30 cellular contexts compared by ENCODE assay signal in genomic region chr4:125758438-125758837, GRCh38.
"Had no signal": no experiment of that assay in that cellular context is flagged by ENCODE, and none has a peak within 500 bp of the region (broad histone marks: within the 10 kb centered on the region; RNA-seq: fewer than 3 reads in every experiment).

No MANE protein-coding gene starts in this region.

- H3K9me3 ChIP-seq: adrenal gland, ascending aorta had no signal

- H3K27me3 ChIP-seq: adrenal gland, ascending aorta, cardiac muscle cell had no signal

- FAIRE-seq: bronchial epithelial cell had no signal

- H3K4me3 ChIP-seq: adrenal gland, ascending aorta, cardiac muscle cell had no signal

- H3K27ac ChIP-seq: adrenal gland, ascending aorta, cardiac muscle cell, VCaP had no signal

- H3K4me1 ChIP-seq: adrenal gland, ascending aorta had no signal

- DNase-seq: activated B cell treated with CpG ODN at 0.5 μM for 24 hours; activated CD4-positive, alpha-beta memory T cell treated with anti-CD3 and anti-CD28 coated beads for 36 hours; activated CD4-positive, alpha-beta T cell treated with anti-CD3 and anti-CD28 coated beads for 4 hours; activated CD4-positive, alpha-beta T cell treated with anti-CD3 and anti-CD28 coated beads, Interleukin-2, amount 10 ng/mL, durations not matched to agents 24 days and 14 days; activated CD4-positive, alpha-beta T cell treated with anti-CD3 and anti-CD28 coated beads, Interleukin-2, amount 50 U/mL, for 1 hour; activated CD4-positive, alpha-beta T cell treated with anti-CD3 and anti-CD28 coated beads, Interleukin-2, amount 50 U/mL, for 4 hours; activated CD4-positive, CD25-positive, alpha-beta regulatory T cell treated with anti-CD3 and anti-CD28 coated beads, Interleukin-2, amount 50 U/mL, for 72 hours; activated CD8-positive, alpha-beta memory T cell treated with anti-CD3 and anti-CD28 coated beads, Interleukin-2, amount 50 U/mL, for 4 hours; activated CD8-positive, alpha-beta T cell treated with anti-CD3 and anti-CD28 coated beads for 36 hours; activated effector memory CD4-positive, alpha-beta T cell treated with anti-CD3 and anti-CD28 coated beads, Interleukin-2, amount 50 U/mL, for 16 hours; activated gamma-delta T cell treated with Interleukin-2 at 50 U/mL for 16 hours; activated naive CD4-positive, alpha-beta T cell; activated naive CD4-positive, alpha-beta T cell treated with anti-CD3 and anti-CD28 coated beads for 36 hours; activated naive CD4-positive, alpha-beta T cell treated with anti-CD3 and anti-CD28 coated beads, Interleukin-2, amount 50 U/mL, for 16 hours; activated naive CD8-positive, alpha-beta T cell treated with anti-CD3 and anti-CD28 coated beads for 36 hours; activated T-cell treated with anti-CD3 and anti-CD28 coated beads for 4 hours; activated T-cell treated with anti-CD3 and anti-CD28 coated beads, Interleukin-2, amount 50 U/mL, for 1 hour; activated T-cell treated with anti-CD3 and anti-CD28 coated beads, Interleukin-2, amount 50 U/mL, for 4 hours; activated T-cell treated with anti-CD3 and anti-CD28 coated beads, Interleukin-2, amount 50 U/mL, for 72 hours; adrenal gland; amniotic stem cell; caudate nucleus; cerebellar nuclear complex; T-helper 1 cell; T-helper 2 cell; T-helper 9 cell had no signal

- H3K36me3 ChIP-seq: adrenal gland, ascending aorta, cardiac muscle cell had no signal
